Comparison of ENCODE assay signal across 8 cellular contexts in the genomic region with DNA sequence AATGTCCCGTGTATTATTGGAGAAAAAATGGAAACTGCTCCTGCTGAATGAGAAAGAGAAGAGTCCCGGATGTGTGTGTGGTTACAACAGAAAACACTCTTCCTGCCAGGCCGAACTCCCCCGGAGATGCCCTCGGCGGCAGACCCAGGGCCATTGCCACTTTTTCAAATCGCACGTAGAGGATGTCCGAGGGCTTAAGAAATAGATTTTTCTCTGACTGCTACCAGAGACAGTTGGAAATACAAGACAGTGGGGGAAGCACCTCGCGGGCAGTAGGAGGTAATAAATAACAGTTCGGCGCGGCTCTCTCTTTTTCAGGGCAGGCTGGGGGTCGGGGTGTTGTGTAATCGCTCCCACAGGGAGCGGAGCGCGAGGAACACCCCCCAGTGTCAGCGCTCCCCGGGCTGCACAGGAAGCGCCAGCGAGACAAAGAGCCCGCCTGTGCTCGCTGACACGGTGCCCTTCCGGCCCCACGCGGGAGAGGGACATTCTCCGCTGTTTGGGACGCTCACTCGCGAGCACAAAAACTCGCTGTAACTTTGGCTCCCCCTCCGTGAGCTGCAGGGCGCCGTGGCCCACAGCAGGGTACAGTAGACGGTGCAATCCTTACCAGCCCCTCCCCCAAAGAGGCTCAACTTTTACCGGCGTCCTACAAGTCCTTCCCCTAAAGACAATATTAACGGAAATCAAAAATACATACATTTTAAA. TPM values are rescaled to one million over a fixed set of nuclear protein-coding genes. Genes with fewer than 3 reads are reported as not detected.
DNase-seq lines count a peak whose midpoint lies in the region; ATAC-seq, FAIRE-seq and TF ChIP-seq lines count a peak whose summit lies in the region.

No MANE protein-coding gene starts in this region.

- DNase-seq in H54 (ENCODE audit: insufficient read length, low spot score) (peak; percentile 57), LNCaP clone FGC (ENCODE audit: low read depth) (no peak), T-helper 9 cell (peak; percentile 50), K562 (ENCODE audit: extremely low read depth in 1 of 4, low spot score in 3 of 4) (peak; percentile 67 to 76 (median 72)), skeletal muscle cell (ENCODE audit: low read depth) (peak; percentile 63), DMS153 (lab: John Stamatoyannopoulos, UW) (no peak)

- peaks cover 9 to 15% of the 10 kb centered on the region in 2 experiments; a peak in 3 of 5 replicates for H3K4me1 ChIP-seq in K562 (replicated peaks in 1 of 2; ENCODE audit: control insufficient read depth in 2 of 2, insufficient read depth in 2 of 2, low read length in 2 of 2)

- TF ChIP-seq CTCF in LNCaP clone FGC (IDR thresholded peaks at IDR 0.05; ENCODE audit: control insufficient read depth, extremely low read depth, insufficient read depth) (no peak), K562 (IDR thresholded peaks at IDR 0.05 in 2 of 3, conservative IDR thresholded peaks at IDR 0.05 in 1 of 3; ENCODE audit: insufficient read depth in 2 of 3, low read depth in 1 of 3, low read length in 3 of 3) (no peak)

- intact Hi-C loops in K562 (cut with micrococcal nuclease), result loop anchor here (2.0 to 5.0 kb wide), 3 partner anchors 35 to 264 kb away; no protein-coding TSS in a partner anchor

- no peaks in the 10 kb centered on the region for H3K36me3 ChIP-seq in K562 (ENCODE audit: control insufficient read depth, insufficient read depth, low read length)

- H3K9ac ChIP-seq in K562 (ENCODE audit: insufficient read depth in 1 of 2, low read depth in 2 of 2, low read length in 2 of 2), result peak overlapping the region; percentile 79 to 97

- FAIRE-seq in H54 (lab: Jason Lieb, UNC), result no peak
- FAIRE-seq in K562 (lab: Jason Lieb, UNC), result no peak

- H3K4me3 ChIP-seq in LNCaP clone FGC (ENCODE audit: low read depth, low read length) (peak overlapping the region; percentile 75), K562 (peak overlapping the region; percentile 59), iPS-11a (ENCODE audit: low read depth, low read length) (peak overlapping the region; percentile 86), skeletal muscle cell (ENCODE audit: low read depth, low read length) (peak overlapping the region; percentile 81)

- H3K27ac ChIP-seq in K562 (ENCODE audit: extremely low read depth, low read depth, low read length), result peak overlapping the region; percentile 77

- in situ Hi-C loops in K562 (cut with MboI), result no loop called here

- under 1% methylated on average over 41 of the region's 41 CpGs for whole genome bisulfite sequencing in K562 (ENCODE audit: insufficient coverage, low coverage, missing lambda C conversion rate)

- peaks cover 5 to 6% of the 10 kb centered on the region in 2 experiments; a peak in 2 of 5 replicates for H3K27me3 ChIP-seq in K562 (ENCODE audit: control insufficient read depth in 2 of 2, insufficient read depth in 2 of 2, low read length in 2 of 2)

- no peaks in the 10 kb centered on the region for H3K9me1 ChIP-seq in K562 (ENCODE audit: control insufficient read depth, insufficient read depth, low read length)

- peak overlapping the region; percentile 89 for H2AFZ ChIP-seq in K562 (ENCODE audit: low read depth, low read length)

- TF ChIP-seq POLR2A in GM10847 (IDR thresholded peaks at IDR 0.05; ENCODE audit: extremely low read depth, insufficient read length) (peak; percentile 63), H54 (IDR thresholded peaks at IDR 0.05; ENCODE audit: low read depth, low read length) (peak; percentile 55), K562 (conservative IDR thresholded peaks at IDR 0.05) (peak; percentile 68)

- H3K79me2 ChIP-seq in K562 (ENCODE audit: control insufficient read depth, insufficient read depth, low read length), result peaks cover 49% of the 10 kb centered on the region

- no peaks in the 10 kb centered on the region for H3K9me3 ChIP-seq in K562 (replicated peaks; ENCODE audit: control insufficient read depth, insufficient read depth, low read depth, low read length)

- peak in 1 of 2 experiments; percentile 13; a peak in 1 of 4 replicates for TF ChIP-seq RAD21 in K562 (CRISPR knock-in tag; conservative IDR thresholded peaks at IDR 0.05 in 1 of 2, IDR thresholded peaks at IDR 0.05 in 1 of 2)

- no TSS peak for BruUV-seq in K562 (replicated peaks; lab: Mats Ljungman, UMichigan)

- H3K4me2 ChIP-seq in K562 (ENCODE audit: insufficient read depth, low read length), result peak overlapping the region; percentile 85

- no peak for TF ChIP-seq EP300 in K562 (IDR thresholded peaks at IDR 0.05; ENCODE audit: low read length)

- peak; percentile 77 for ATAC-seq in K562

- CTCF ChIA-PET in K562 (lab: Yijun Ruan, JAX; ENCODE audit: low intra/inter-chr PET ratio), result interaction anchor here (0.6 kb wide), 1 partner anchor 263 kb away, joined by 3 read pairs; no protein-coding TSS in a partner anchor

- POLR2A ChIA-PET in K562 (lab: Yijun Ruan, JAX), result interaction anchor here (0.5 to 1.5 kb wide), 4 partner anchors 9 to 376 kb away, joined by 3 to 4 read pairs (median 4); no protein-coding TSS in a partner anchor

- no peaks in the 10 kb centered on the region for H4K20me1 ChIP-seq in K562 (replicated peaks; ENCODE audit: control insufficient read depth, insufficient read depth, low read length)

TF ChIP-seq in K562, 482 proteins besides CTCF, POLR2A, EP300 and RAD21 (continues in another document):
- TF ChIP-seq, protein P1, sequence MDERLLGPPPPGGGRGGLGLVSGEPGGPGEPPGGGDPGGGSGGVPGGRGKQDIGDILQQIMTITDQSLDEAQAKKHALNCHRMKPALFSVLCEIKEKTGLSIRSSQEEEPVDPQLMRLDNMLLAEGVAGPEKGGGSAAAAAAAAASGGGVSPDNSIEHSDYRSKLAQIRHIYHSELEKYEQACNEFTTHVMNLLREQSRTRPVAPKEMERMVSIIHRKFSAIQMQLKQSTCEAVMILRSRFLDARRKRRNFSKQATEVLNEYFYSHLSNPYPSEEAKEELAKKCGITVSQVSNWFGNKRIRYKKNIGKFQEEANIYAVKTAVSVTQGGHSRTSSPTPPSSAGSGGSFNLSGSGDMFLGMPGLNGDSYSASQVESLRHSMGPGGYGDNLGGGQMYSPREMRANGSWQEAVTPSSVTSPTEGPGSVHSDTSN (CRISPR knock-in tag; IDR thresholded peaks at IDR 0.05; ENCODE audit: low read depth), result no peak
- TF ChIP-seq, protein P1 (tag; conservative IDR thresholded peaks at IDR 0.05; ENCODE audit: low read depth), result peak; percentile 43; the same call in 1 of the 2 replicates
- TF ChIP-seq SLC30A9 (CRISPR knock-in tag; IDR thresholded peaks at IDR 0.05) (no peak), DMBX1 (CRISPR knock-in tag; IDR thresholded peaks at IDR 0.05; ENCODE audit: borderline replicate concordance) (no peak), SMAD4 (CRISPR knock-in tag; conservative IDR thresholded peaks at IDR 0.05) (peak; percentile 46; the same call in 1 of the 2 replicates)

RNA-seq across cellular contexts. Expression of a gene that starts 1.1 kb away (rescaled TPM):
- 17.9 and 20.7 TPM in 2 replicates for total RNA-seq in K562 (2011; cell fraction: chromatin; rRNA removed; ENCODE audit: low replicate concordance)
- 12.3 and 14.2 TPM in 2 replicates for total RNA-seq in K562 (2011; cell fraction: nucleolus; rRNA removed)
- total RNA-seq in K562 (2011; cell fraction: nucleoplasm; rRNA removed), result 15.4 and 21.1 TPM in 2 replicates
- 5.6 and 7.8 TPM in 2 replicates for total RNA-seq in K562 (2014; rRNA removed)
- total RNA-seq in K562 (2014; rRNA removed; fragmentation: Illumina TruSeq; extraction: Trizol), result 6.2 and 6.5 TPM in 2 replicates
- total RNA-seq in K562 (2015; rRNA removed; fragmentation: Illumina TruSeq; extraction: Trizol), result 8.6 and 9.1 TPM in 2 replicates
- 10.9 and 11.5 TPM in 2 replicates for total RNA-seq in K562 (2021)
- polyA plus RNA-seq in K562 (2011; rRNA removed), result 10.3 and 15.9 TPM in 2 replicates
- 18.6 and 19.8 TPM in 2 replicates for polyA plus RNA-seq in K562 (2011; cell fraction: cytosol; rRNA removed)
- 20.0 and 20.9 TPM in 2 replicates for polyA plus RNA-seq in K562 (2011; cell fraction: nucleus; rRNA removed)
- polyA plus RNA-seq in K562 (2012), result 10.6 and 13.2 TPM in 2 replicates
- polyA plus RNA-seq in K562 (2014; fragmentation: Illumina TruSeq; extraction: Trizol), result 7.8 and 9.5 TPM in 2 replicates
- 1 to 10 TPM in 1 of 2 experiments, under 1 TPM in 1; 0.27 to 1.0 TPM for polyA plus RNA-seq in K562 (2014; fragmentation: Nextera tagmentation; extraction: Ambion mirVana)
- polyA plus RNA-seq in K562 (2014; rRNA removed), result 10.2 and 13.3 TPM in 2 replicates
- 9.5 and 10.5 TPM in 2 replicates for polyA minus RNA-seq in K562 (2011; rRNA and poly(A)+ RNA removed)
- polyA minus RNA-seq in K562 (2011; cell fraction: cytosol; rRNA and poly(A)+ RNA removed), result 5.0 and 10.6 TPM in 2 replicates
- polyA minus RNA-seq in K562 (2011; cell fraction: nucleus; rRNA and poly(A)+ RNA removed), result 10.1 and 16.2 TPM in 2 replicates

Comparison
In these comparisons a context has a peak if more than half of its experiments do, and no peak if none do; other contexts are left out.
1. DNase-seq: peak in H54 (single experiment), T-helper 9 cell (single experiment), K562 (4 of 4) and skeletal muscle cell (single experiment); none in LNCaP clone FGC (single experiment) and DMS153 (single experiment).
2. Peak in every context shown above with its lines, with median percentiles within 50 percentile points of each other: POLR2A ChIP-seq and H3K4me3 ChIP-seq.